Comparison of ENCODE assay signal across 1 cellular context in the genomic region with DNA sequence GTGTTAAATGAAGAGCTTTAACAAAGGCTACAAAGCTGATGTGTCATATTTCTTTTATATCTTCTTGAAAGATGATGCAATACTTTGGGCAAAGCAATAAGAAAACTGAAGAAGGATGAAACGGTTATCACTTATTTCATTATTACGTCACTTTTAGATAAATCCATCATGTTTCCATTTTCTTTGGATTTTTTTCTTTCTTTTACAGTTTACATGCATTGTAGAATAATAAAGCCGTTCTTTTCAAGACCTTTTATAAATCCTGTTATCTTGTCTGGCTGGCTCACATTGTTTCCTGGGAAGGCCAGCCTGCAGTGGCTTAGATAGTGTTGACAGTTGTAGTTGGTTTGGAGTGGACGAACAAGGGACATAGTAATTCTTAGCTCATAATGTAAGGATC.
TF ChIP-seq lines count a peak whose summit lies in the region.

No MANE protein-coding gene starts in this region.

TF ChIP-seq in K562, 482 proteins besides CTCF, POLR2A, EP300 and RAD21 (continued from another document and continues in another):
- TF ChIP-seq POU5F1 (IDR thresholded peaks at IDR 0.05; ENCODE audit: borderline replicate concordance, low read depth, low read length, partially characterized antibody) (no peak), ZBTB34 (CRISPR knock-in tag; IDR thresholded peaks at IDR 0.05) (no peak), GATA2 (CRISPR knock-in tag; IDR thresholded peaks at IDR 0.05) (peak; percentile 75), ZNF41 (CRISPR knock-in tag; conservative IDR thresholded peaks at IDR 0.05) (no peak), SREBF1 (IDR thresholded peaks at IDR 0.05; ENCODE audit: borderline replicate concordance, low read depth, low read length) (no peak), MTA2 (IDR thresholded peaks at IDR 0.05; ENCODE audit: low read depth) (peak; percentile 79), NCOA4 (IDR thresholded peaks at IDR 0.05; ENCODE audit: partially characterized antibody) (no peak), MAZ (CRISPR knock-in tag; conservative IDR thresholded peaks at IDR 0.05 in 1 of 2, IDR thresholded peaks at IDR 0.05 in 1 of 2) (no peak), TAF7 (tag; IDR thresholded peaks at IDR 0.05) (no peak), ZNF174 (CRISPR knock-in tag; IDR thresholded peaks at IDR 0.05) (no peak), SMARCE1 (IDR thresholded peaks at IDR 0.05) (peak; percentile 59; the same call in 1 of the 2 replicates), RCOR1 (IDR thresholded peaks at IDR 0.05; ENCODE audit: borderline replicate concordance in 1 of 2, low read depth in 2 of 2, low read length in 2 of 2) (peak in 1 of 2 experiments; percentile 58; a peak in 2 of 4 replicates), ZNF3 (CRISPR knock-in tag; IDR thresholded peaks at IDR 0.05) (no peak), SMARCC2 (IDR thresholded peaks at IDR 0.05; ENCODE audit: low read depth) (peak; percentile 75), CEBPG (CRISPR knock-in tag; IDR thresholded peaks at IDR 0.05) (no peak; the same call in 1 of the 2 replicates), CEBPG (tag; conservative IDR thresholded peaks at IDR 0.05 in 1 of 2, IDR thresholded peaks at IDR 0.05 in 1 of 2) (peak; percentile 97 to 99), CBX5 (IDR thresholded peaks at IDR 0.05; ENCODE audit: borderline replicate concordance, low read depth) (no peak), ARID1B (IDR thresholded peaks at IDR 0.05) (peak; percentile 94), DIDO1 (tag; IDR thresholded peaks at IDR 0.05; ENCODE audit: low read depth) (no peak), FOXP1 (CRISPR knock-in tag; IDR thresholded peaks at IDR 0.05) (no peak), ZNF280B (CRISPR knock-in tag; IDR thresholded peaks at IDR 0.05) (no peak), KHSRP (IDR thresholded peaks at IDR 0.05) (no peak), MEIS2 (IDR thresholded peaks at IDR 0.05; ENCODE audit: partially characterized antibody) (peak; percentile 34), TAF9B (IDR thresholded peaks at IDR 0.05; ENCODE audit: partially characterized antibody) (no peak), ZKSCAN1 (IDR thresholded peaks at IDR 0.05; ENCODE audit: low read depth, low read length) (no peak), ZNF384 (IDR thresholded peaks at IDR 0.05; ENCODE audit: low read depth, low read length) (0 out of 2 replicates have a peak, but pooled peaks have one; percentile 5), TAL1 (IDR thresholded peaks at IDR 0.05) (peak; percentile 91), GABPB1 (CRISPR knock-in tag; IDR thresholded peaks at IDR 0.05) (no peak), ZNF23 (CRISPR knock-in tag; IDR thresholded peaks at IDR 0.05) (no peak), HNRNPL (IDR thresholded peaks at IDR 0.05; ENCODE audit: low read depth, low read length) (no peak), BCOR (IDR thresholded peaks at IDR 0.05) (no peak), SAFB2 (IDR thresholded peaks at IDR 0.05; ENCODE audit: borderline replicate concordance, low read depth, low read length, severe bottlenecking) (no peak), SMAD2 (IDR thresholded peaks at IDR 0.05; ENCODE audit: low read depth, low read length) (no peak), TCF3 (CRISPR knock-in tag; IDR thresholded peaks at IDR 0.05) (peak; percentile 92), ZNF398 (CRISPR knock-in tag; IDR thresholded peaks at IDR 0.05) (no peak), E2F3 (CRISPR knock-in tag; IDR thresholded peaks at IDR 0.05) (no peak), SP2 (IDR thresholded peaks at IDR 0.05; ENCODE audit: extremely low read depth, low read depth, low read length, poor library complexity, severe bottlenecking) (no peak), TRIM25 (IDR thresholded peaks at IDR 0.05; ENCODE audit: borderline replicate concordance) (no peak), XRCC4 (IDR thresholded peaks at IDR 0.05; ENCODE audit: extremely low read depth, insufficient read depth, insufficient read length) (no peak), GTF2E2 (tag; IDR thresholded peaks at IDR 0.05) (peak; percentile 24; the same call in 1 of the 2 replicates), SOX6 (IDR thresholded peaks at IDR 0.05) (peak; percentile 85), NFE2 (IDR thresholded peaks at IDR 0.05; ENCODE audit: low read depth) (no peak), CREM (IDR thresholded peaks at IDR 0.05; ENCODE audit: low read depth) (0 out of 2 replicates have a peak, but pooled peaks have one; percentile 10)
- TF ChIP-seq, protein P1, sequence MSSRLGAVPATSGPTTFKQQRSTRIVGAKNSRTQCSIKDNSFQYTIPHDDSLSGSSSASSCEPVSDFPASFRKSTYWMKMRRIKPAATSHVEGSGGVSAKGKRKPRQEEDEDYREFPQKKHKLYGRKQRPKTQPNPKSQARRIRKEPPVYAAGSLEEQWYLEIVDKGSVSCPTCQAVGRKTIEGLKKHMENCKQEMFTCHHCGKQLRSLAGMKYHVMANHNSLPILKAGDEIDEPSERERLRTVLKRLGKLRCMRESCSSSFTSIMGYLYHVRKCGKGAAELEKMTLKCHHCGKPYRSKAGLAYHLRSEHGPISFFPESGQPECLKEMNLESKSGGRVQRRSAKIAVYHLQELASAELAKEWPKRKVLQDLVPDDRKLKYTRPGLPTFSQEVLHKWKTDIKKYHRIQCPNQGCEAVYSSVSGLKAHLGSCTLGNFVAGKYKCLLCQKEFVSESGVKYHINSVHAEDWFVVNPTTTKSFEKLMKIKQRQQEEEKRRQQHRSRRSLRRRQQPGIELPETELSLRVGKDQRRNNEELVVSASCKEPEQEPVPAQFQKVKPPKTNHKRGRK (tag; IDR thresholded peaks at IDR 0.05), result no peak
- TF ChIP-seq, protein P2, sequence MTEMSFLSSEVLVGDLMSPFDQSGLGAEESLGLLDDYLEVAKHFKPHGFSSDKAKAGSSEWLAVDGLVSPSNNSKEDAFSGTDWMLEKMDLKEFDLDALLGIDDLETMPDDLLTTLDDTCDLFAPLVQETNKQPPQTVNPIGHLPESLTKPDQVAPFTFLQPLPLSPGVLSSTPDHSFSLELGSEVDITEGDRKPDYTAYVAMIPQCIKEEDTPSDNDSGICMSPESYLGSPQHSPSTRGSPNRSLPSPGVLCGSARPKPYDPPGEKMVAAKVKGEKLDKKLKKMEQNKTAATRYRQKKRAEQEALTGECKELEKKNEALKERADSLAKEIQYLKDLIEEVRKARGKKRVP (CRISPR knock-in tag; IDR thresholded peaks at IDR 0.05), result peak; percentile 94
- TF ChIP-seq, protein P3, sequence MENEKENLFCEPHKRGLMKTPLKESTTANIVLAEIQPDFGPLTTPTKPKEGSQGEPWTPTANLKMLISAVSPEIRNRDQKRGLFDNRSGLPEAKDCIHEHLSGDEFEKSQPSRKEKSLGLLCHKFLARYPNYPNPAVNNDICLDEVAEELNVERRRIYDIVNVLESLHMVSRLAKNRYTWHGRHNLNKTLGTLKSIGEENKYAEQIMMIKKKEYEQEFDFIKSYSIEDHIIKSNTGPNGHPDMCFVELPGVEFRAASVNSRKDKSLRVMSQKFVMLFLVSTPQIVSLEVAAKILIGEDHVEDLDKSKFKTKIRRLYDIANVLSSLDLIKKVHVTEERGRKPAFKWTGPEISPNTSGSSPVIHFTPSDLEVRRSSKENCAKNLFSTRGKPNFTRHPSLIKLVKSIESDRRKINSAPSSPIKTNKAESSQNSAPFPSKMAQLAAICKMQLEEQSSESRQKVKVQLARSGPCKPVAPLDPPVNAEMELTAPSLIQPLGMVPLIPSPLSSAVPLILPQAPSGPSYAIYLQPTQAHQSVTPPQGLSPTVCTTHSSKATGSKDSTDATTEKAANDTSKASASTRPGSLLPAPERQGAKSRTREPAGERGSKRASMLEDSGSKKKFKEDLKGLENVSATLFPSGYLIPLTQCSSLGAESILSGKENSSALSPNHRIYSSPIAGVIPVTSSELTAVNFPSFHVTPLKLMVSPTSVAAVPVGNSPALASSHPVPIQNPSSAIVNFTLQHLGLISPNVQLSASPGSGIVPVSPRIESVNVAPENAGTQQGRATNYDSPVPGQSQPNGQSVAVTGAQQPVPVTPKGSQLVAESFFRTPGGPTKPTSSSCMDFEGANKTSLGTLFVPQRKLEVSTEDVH (IDR thresholded peaks at IDR 0.05; ENCODE audit: low read depth, partially characterized antibody), result no peak
- TF ChIP-seq, protein P4, sequence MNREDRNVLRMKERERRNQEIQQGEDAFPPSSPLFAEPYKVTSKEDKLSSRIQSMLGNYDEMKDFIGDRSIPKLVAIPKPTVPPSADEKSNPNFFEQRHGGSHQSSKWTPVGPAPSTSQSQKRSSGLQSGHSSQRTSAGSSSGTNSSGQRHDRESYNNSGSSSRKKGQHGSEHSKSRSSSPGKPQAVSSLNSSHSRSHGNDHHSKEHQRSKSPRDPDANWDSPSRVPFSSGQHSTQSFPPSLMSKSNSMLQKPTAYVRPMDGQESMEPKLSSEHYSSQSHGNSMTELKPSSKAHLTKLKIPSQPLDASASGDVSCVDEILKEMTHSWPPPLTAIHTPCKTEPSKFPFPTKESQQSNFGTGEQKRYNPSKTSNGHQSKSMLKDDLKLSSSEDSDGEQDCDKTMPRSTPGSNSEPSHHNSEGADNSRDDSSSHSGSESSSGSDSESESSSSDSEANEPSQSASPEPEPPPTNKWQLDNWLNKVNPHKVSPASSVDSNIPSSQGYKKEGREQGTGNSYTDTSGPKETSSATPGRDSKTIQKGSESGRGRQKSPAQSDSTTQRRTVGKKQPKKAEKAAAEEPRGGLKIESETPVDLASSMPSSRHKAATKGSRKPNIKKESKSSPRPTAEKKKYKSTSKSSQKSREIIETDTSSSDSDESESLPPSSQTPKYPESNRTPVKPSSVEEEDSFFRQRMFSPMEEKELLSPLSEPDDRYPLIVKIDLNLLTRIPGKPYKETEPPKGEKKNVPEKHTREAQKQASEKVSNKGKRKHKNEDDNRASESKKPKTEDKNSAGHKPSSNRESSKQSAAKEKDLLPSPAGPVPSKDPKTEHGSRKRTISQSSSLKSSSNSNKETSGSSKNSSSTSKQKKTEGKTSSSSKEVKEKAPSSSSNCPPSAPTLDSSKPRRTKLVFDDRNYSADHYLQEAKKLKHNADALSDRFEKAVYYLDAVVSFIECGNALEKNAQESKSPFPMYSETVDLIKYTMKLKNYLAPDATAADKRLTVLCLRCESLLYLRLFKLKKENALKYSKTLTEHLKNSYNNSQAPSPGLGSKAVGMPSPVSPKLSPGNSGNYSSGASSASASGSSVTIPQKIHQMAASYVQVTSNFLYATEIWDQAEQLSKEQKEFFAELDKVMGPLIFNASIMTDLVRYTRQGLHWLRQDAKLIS (CRISPR knock-in tag; IDR thresholded peaks at IDR 0.05), result no peak
- TF ChIP-seq, protein P5, sequence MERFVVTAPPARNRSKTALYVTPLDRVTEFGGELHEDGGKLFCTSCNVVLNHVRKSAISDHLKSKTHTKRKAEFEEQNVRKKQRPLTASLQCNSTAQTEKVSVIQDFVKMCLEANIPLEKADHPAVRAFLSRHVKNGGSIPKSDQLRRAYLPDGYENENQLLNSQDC (CRISPR knock-in tag; IDR thresholded peaks at IDR 0.05), result no peak
- TF ChIP-seq, protein P6, sequence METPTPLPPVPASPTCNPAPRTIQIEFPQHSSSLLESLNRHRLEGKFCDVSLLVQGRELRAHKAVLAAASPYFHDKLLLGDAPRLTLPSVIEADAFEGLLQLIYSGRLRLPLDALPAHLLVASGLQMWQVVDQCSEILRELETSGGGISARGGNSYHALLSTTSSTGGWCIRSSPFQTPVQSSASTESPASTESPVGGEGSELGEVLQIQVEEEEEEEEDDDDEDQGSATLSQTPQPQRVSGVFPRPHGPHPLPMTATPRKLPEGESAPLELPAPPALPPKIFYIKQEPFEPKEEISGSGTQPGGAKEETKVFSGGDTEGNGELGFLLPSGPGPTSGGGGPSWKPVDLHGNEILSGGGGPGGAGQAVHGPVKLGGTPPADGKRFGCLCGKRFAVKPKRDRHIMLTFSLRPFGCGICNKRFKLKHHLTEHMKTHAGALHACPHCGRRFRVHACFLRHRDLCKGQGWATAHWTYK (CRISPR knock-in tag; IDR thresholded peaks at IDR 0.05), result no peak
